13 cellular contexts compared by ENCODE assay signal in the genomic region with DNA sequence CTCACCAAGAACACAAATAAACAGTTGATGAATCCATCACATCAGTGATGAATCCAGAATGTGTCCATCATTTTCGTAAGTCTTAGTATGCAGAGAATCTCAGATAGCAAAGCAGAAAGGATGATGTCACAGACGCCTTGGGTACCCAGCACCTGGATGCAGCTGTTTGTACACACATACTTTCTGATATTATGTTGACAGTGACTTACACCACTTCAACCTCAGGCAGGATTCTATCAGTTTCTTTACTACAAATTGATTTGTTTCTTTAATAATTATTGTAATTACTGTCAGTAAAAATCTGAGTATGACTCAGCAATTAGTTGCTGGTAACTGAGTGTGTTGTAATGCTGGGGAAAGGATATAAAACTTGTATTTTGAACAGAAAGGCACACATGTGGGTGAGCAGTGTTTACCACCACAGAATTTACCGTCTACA.
DNase-seq lines count a peak whose midpoint lies in the region; ATAC-seq and TF ChIP-seq lines count a peak whose summit lies in the region.
"Had no signal": no experiment of that assay in that cellular context is flagged by ENCODE, and none has a peak within 500 bp of the region (broad histone marks: within the 10 kb centered on the region; RNA-seq: fewer than 3 reads in every experiment).

No MANE protein-coding gene starts in this region.

- no peak overlapping the region for H3K4me3 ChIP-seq in tibial artery
- H3K4me3 ChIP-seq: SK-N-MC had no signal

- H3K4me1 Mint-ChIP-seq in activated CD8-positive, alpha-beta T cell treated with anti-CD3 and anti-CD28 coated beads, Interleukin-2, amount 10 ng/mL, durations not matched to agents 7 days and 5 days (ENCODE audit: low read depth) = peaks cover 82% of the 10 kb centered on the region
- H3K4me1 Mint-ChIP-seq: mesothelial cell of epicardium had no signal

- H3K9me3 Mint-ChIP-seq in activated CD8-positive, alpha-beta T cell treated with anti-CD3 and anti-CD28 coated beads, Interleukin-2, amount 10 ng/mL, durations not matched to agents 7 days and 5 days (ENCODE audit: insufficient read depth) = peaks cover 28% of the 10 kb centered on the region

- no peak for ATAC-seq in activated CD8-positive, alpha-beta T cell treated with anti-CD3 and anti-CD28 coated beads, Interleukin-2, amount 10 ng/mL, durations not matched to agents 7 days and 5 days
- no peak for ATAC-seq in HG03442 (IDR thresholded peaks at IDR 0.05; ENCODE audit: unreplicated experiment)
- ATAC-seq in HG02840 (IDR thresholded peaks at IDR 0.05; ENCODE audit: low FRiP score, unreplicated experiment) = no peak

- peaks cover 7 to 13% (median 10%) of the 10 kb centered on the region in 3 donors for H3K36me3 ChIP-seq in tibial artery

- intact Hi-C loops in tibial artery (cut with DNase I; ENCODE audit: low total_unique reads) = no loop called here

- DNase-seq in NCI-H1417 (lab: John Stamatoyannopoulos, UW) (peak in 2 of 3 experiments; percentile 15 to 59), NCI-H1417 treated with DMSO at 0.1 percent for 48 hours (lab: John Stamatoyannopoulos, UW) (no peak), EL (peak; percentile 16), iris pigment epithelial cell (ENCODE audit: low read depth) (peak; percentile 74), tibial artery (no peak)
- no peak for DNase-seq in activated CD8-positive, alpha-beta T cell treated with anti-CD3 and anti-CD28 coated beads, Interleukin-2, amount 10 ng/mL, durations not matched to agents 7 days and 5 days
- DNase-seq: activated CD4-positive, alpha-beta T cell treated with anti-CD3 and anti-CD28 coated beads, Interleukin-2, amount 50 U/mL, for 4 hours; anterior cingulate cortex; NCI-H1105 treated with DMSO at 0.1 percent for 48 hours had no signal

- H3K4me3 Mint-ChIP-seq in activated CD8-positive, alpha-beta T cell treated with anti-CD3 and anti-CD28 coated beads, Interleukin-2, amount 10 ng/mL, durations not matched to agents 7 days and 5 days = no peak overlapping the region
- H3K4me3 Mint-ChIP-seq: mesothelial cell of epicardium had no signal

- peaks cover 0 to 5% (median 0%) of the 10 kb centered on the region in 4 donors for H3K4me1 ChIP-seq in tibial artery

- peak overlapping the region; percentile 94 for H3K27ac Mint-ChIP-seq in activated CD8-positive, alpha-beta T cell treated with anti-CD3 and anti-CD28 coated beads, Interleukin-2, amount 10 ng/mL, durations not matched to agents 7 days and 5 days
- H3K27ac Mint-ChIP-seq: mesothelial cell of epicardium had no signal

- H3K9me3 ChIP-seq in tibial artery = no peaks in the 10 kb centered on the region

- no peaks in the 10 kb centered on the region for H3K27me3 Mint-ChIP-seq in activated CD8-positive, alpha-beta T cell treated with anti-CD3 and anti-CD28 coated beads, Interleukin-2, amount 10 ng/mL, durations not matched to agents 7 days and 5 days (ENCODE audit: low read depth)

- H3K27ac ChIP-seq in tibial artery = no peak overlapping the region
- H3K27ac ChIP-seq: SK-N-MC had no signal

- CTCF ChIA-PET in activated CD8-positive, alpha-beta T cell treated with anti-CD3 and anti-CD28 coated beads, Interleukin-2, amount 10 ng/mL, durations not matched to agents 7 days and 5 days (lab: Charles Lee) = interaction anchor here (0.9 to 1.7 kb wide), 5 partner anchors 13 to 129 kb away, joined by 3 to 5 read pairs (median 4); no protein-coding TSS in a partner anchor

- POLR2A ChIA-PET in activated CD8-positive, alpha-beta T cell treated with anti-CD3 and anti-CD28 coated beads, Interleukin-2, amount 10 ng/mL, durations not matched to agents 7 days and 5 days (lab: Charles Lee) = interaction anchor here (0.8 to 1.2 kb wide), 3 partner anchors 14 to 249 kb away, joined by 3 read pairs; no protein-coding TSS in a partner anchor

- H3K27me3 ChIP-seq in tibial artery = no peaks in the 10 kb centered on the region

- peaks cover 63% of the 10 kb centered on the region for H3K36me3 Mint-ChIP-seq in activated CD8-positive, alpha-beta T cell treated with anti-CD3 and anti-CD28 coated beads, Interleukin-2, amount 10 ng/mL, durations not matched to agents 7 days and 5 days (ENCODE audit: low read depth)

- TF ChIP-seq CTCF in tibial artery (IDR thresholded peaks at IDR 0.05) = no peak

Comparison
In these comparisons a context has a peak if more than half of its experiments do, and no peak if none do; other contexts are left out.
1. DNase-seq: peak in NCI-H1417 (2 of 3), EL (single experiment) and iris pigment epithelial cell (single experiment); none in NCI-H1417 treated with DMSO at 0.1 percent for 48 hours (single experiment), activated CD8-positive, alpha-beta T cell treated with anti-CD3 and anti-CD28 coated beads, Interleukin-2, amount 10 ng/mL, durations not matched to agents 7 days and 5 days (single experiment) and tibial artery (0 of 2).